In genomic region chr14:45253754-45254300, GRCh38 we compare ENCODE assay signal across 8 cellular contexts. TPM values are rescaled to one million over a fixed set of nuclear protein-coding genes. Genes with fewer than 3 reads are reported as not detected.
DNase-seq lines count a peak whose midpoint lies in the region; ATAC-seq, FAIRE-seq and TF ChIP-seq lines count a peak whose summit lies in the region.

No MANE protein-coding gene starts in this region.

- H3K36me3 ChIP-seq in CD4-positive, CD25-positive, alpha-beta regulatory T cell (ENCODE audit: control insufficient read depth, insufficient read depth, low read length): no peaks in the 10 kb centered on the region
- no peaks in the 10 kb centered on the region for H3K36me3 ChIP-seq in KMS-11 (ENCODE audit: insufficient read depth)
- no peaks in the 10 kb centered on the region for H3K36me3 ChIP-seq in astrocyte (ENCODE audit: insufficient read depth, low read length)
- H3K36me3 ChIP-seq in iPS-20b (ENCODE audit: insufficient read depth, low read depth, low read length): no peaks in the 10 kb centered on the region

- peaks cover 35% of the 10 kb centered on the region for H3K79me2 ChIP-seq in KMS-11 (ENCODE audit: insufficient read depth, low read depth)
- peaks cover 41% of the 10 kb centered on the region for H3K79me2 ChIP-seq in astrocyte (ENCODE audit: insufficient read depth, low read length)

- peaks cover 12 to 14% of the 10 kb centered on the region in 2 experiments for H3K9me3 ChIP-seq in CD4-positive, CD25-positive, alpha-beta regulatory T cell (ENCODE audit: control insufficient read depth in 2 of 2, low read length in 2 of 2)
- H3K9me3 ChIP-seq in astrocyte (ENCODE audit: insufficient read depth, low read depth, low read length): no peaks in the 10 kb centered on the region
- H3K9me3 ChIP-seq in iPS-20b (ENCODE audit: insufficient read depth, low read depth, low read length): peaks cover 10% of the 10 kb centered on the region

- no peak overlapping the region for H3K4me2 ChIP-seq in KMS-11
- H3K4me2 ChIP-seq in astrocyte (ENCODE audit: low read length): peak overlapping the region; percentile 90

- TF ChIP-seq CTCF in KMS-11 (conservative IDR thresholded peaks at IDR 0.05; ENCODE audit: low read depth, low read length) (no peak), astrocyte (IDR thresholded peaks at IDR 0.05; ENCODE audit: insufficient read depth, low read depth, low read length) (no peak)

- H3K9me3 Mint-ChIP-seq in CD4-positive, CD25-positive, alpha-beta regulatory T cell: peaks cover 2 to 23% (median 7%) of the 10 kb centered on the region in 7 donors
- peaks cover 9% of the 10 kb centered on the region for H3K9me3 Mint-ChIP-seq in astrocyte (ENCODE audit: unreplicated experiment)
- H3K9me3 Mint-ChIP-seq in stimulated activated effector memory CD8-positive, alpha-beta T cell treated with anti-CD3 and anti-CD28 coated beads, Interleukin-12 subunit alpha, Interleukin-12 subunit beta, amount 100 ng/mL, for 72 hours: peaks cover 9% of the 10 kb centered on the region

- no peaks in the 10 kb centered on the region for H3K36me3 Mint-ChIP-seq in CD4-positive, CD25-positive, alpha-beta regulatory T cell
- H3K36me3 Mint-ChIP-seq in astrocyte (ENCODE audit: low read depth, unreplicated experiment): peaks cover 2% of the 10 kb centered on the region
- H3K36me3 Mint-ChIP-seq in stimulated activated effector memory CD8-positive, alpha-beta T cell treated with anti-CD3 and anti-CD28 coated beads, Interleukin-12 subunit alpha, Interleukin-12 subunit beta, amount 100 ng/mL, for 72 hours: peaks cover 18% of the 10 kb centered on the region

- peak overlapping the region; percentile 76; the same call in 1 of the 2 replicates for H2AFZ ChIP-seq in KMS-11 (ENCODE audit: low read depth)
- H2AFZ ChIP-seq in astrocyte (ENCODE audit: low read depth, low read length): peak overlapping the region; percentile 94

- H4K20me1 ChIP-seq in KMS-11 (ENCODE audit: insufficient read depth): no peaks in the 10 kb centered on the region
- H4K20me1 ChIP-seq in astrocyte (ENCODE audit: insufficient read depth, low read length): no peaks in the 10 kb centered on the region

- H3K27ac ChIP-seq in CD4-positive, CD25-positive, alpha-beta regulatory T cell (ENCODE audit: insufficient read depth, low read length, poor library complexity, severe bottlenecking): peak overlapping the region; percentile 85
- H3K27ac ChIP-seq in KMS-11 (no peak overlapping the region; the same call in 1 of the 2 replicates), astrocyte (ENCODE audit: low read depth, low read length) (peak overlapping the region; percentile 84), iPS-20b (ENCODE audit: low read length) (peak overlapping the region; percentile 42)

- H3K27me3 ChIP-seq in CD4-positive, CD25-positive, alpha-beta regulatory T cell (ENCODE audit: control insufficient read depth, insufficient read depth, low read length): no peaks in the 10 kb centered on the region
- H3K27me3 ChIP-seq in KMS-11 (ENCODE audit: insufficient read depth, low read depth) (no peaks in the 10 kb centered on the region), astrocyte (ENCODE audit: insufficient read depth, low read length) (no peaks in the 10 kb centered on the region), iPS-20b (ENCODE audit: insufficient read depth, low read length) (no peaks in the 10 kb centered on the region)

- DNase-seq in CD4-positive, CD25-positive, alpha-beta regulatory T cell: peak in 1 of 3 donors; percentile 5
- DNase-seq in astrocyte (ENCODE audit: low read depth) (peak; percentile 39), NCI-H345 (lab: John Stamatoyannopoulos, UW) (no peak), cerebellar cortex (ENCODE audit: low spot score) (no peak)
- DNase-seq in stimulated activated effector memory CD8-positive, alpha-beta T cell treated with anti-CD3 and anti-CD28 coated beads, Interleukin-12 subunit alpha, Interleukin-12 subunit beta, amount 100 ng/mL, for 72 hours (ENCODE audit: low spot score in 2 of 2): no peak

- peak overlapping the region; percentile 94 for H3K4me3 ChIP-seq in CD4-positive, CD25-positive, alpha-beta regulatory T cell (ENCODE audit: low read depth, low read length)
- H3K4me3 ChIP-seq in KMS-11 (IDR thresholded peaks at IDR 0.05; ENCODE audit: insufficient read depth, low read depth, low read length) (no peak overlapping the region), astrocyte (ENCODE audit: insufficient read depth, low read depth, low read length) (peak overlapping the region; percentile 86), iPS-20b (ENCODE audit: low read length) (peak overlapping the region; percentile 95)

- H3K27me3 Mint-ChIP-seq in CD4-positive, CD25-positive, alpha-beta regulatory T cell: peaks cover 15% of the 10 kb centered on the region
- no peaks in the 10 kb centered on the region for H3K27me3 Mint-ChIP-seq in astrocyte (ENCODE audit: low read depth, unreplicated experiment)

- peak overlapping the region; percentile 77 to 97 (median 95) for H3K27ac Mint-ChIP-seq in CD4-positive, CD25-positive, alpha-beta regulatory T cell
- peak overlapping the region; percentile 79 for H3K27ac Mint-ChIP-seq in astrocyte (ENCODE audit: unreplicated experiment)
- H3K27ac Mint-ChIP-seq in stimulated activated effector memory CD8-positive, alpha-beta T cell treated with anti-CD3 and anti-CD28 coated beads, Interleukin-12 subunit alpha, Interleukin-12 subunit beta, amount 100 ng/mL, for 72 hours: peak overlapping the region; percentile 92

- peaks cover 10 to 34% (median 26%) of the 10 kb centered on the region in 4 donors for H3K4me1 Mint-ChIP-seq in CD4-positive, CD25-positive, alpha-beta regulatory T cell
- H3K4me1 Mint-ChIP-seq in astrocyte (ENCODE audit: low read depth, unreplicated experiment): peaks cover 15% of the 10 kb centered on the region
- H3K4me1 Mint-ChIP-seq in stimulated activated effector memory CD8-positive, alpha-beta T cell treated with anti-CD3 and anti-CD28 coated beads, Interleukin-12 subunit alpha, Interleukin-12 subunit beta, amount 100 ng/mL, for 72 hours: peaks cover 16% of the 10 kb centered on the region

- H3K4me1 ChIP-seq in CD4-positive, CD25-positive, alpha-beta regulatory T cell (ENCODE audit: control insufficient read depth, insufficient read depth, low read length, poor library complexity, severe bottlenecking): peaks cover 26% of the 10 kb centered on the region
- H3K4me1 ChIP-seq in KMS-11 (ENCODE audit: low read depth, poor library complexity, severe bottlenecking) (peaks cover 20% of the 10 kb centered on the region), astrocyte (ENCODE audit: insufficient read depth, low read length) (peaks cover 9% of the 10 kb centered on the region), iPS-20b (ENCODE audit: insufficient read depth, low read length) (peaks cover 3% of the 10 kb centered on the region; the same call in 1 of the 2 replicates)

- H3K9ac ChIP-seq in KMS-11: no peak overlapping the region; the same call in 1 of the 2 replicates
- H3K9ac ChIP-seq in astrocyte (ENCODE audit: low read length): peak overlapping the region; percentile 88
- peak overlapping the region; percentile 96; the same call in 1 of the 2 replicates for H3K9ac ChIP-seq in iPS-20b (ENCODE audit: low read depth, low read length)

- no peak for ATAC-seq in CD4-positive, CD25-positive, alpha-beta regulatory T cell (ENCODE audit: low read depth in 2 of 2)
- no peak for ATAC-seq in stimulated activated effector memory CD8-positive, alpha-beta T cell treated with anti-CD3 and anti-CD28 coated beads, Interleukin-12 subunit alpha, Interleukin-12 subunit beta, amount 100 ng/mL, for 72 hours
- ATAC-seq in HG03460 (IDR thresholded peaks at IDR 0.05; ENCODE audit: unreplicated experiment): no peak

- H3K4me3 Mint-ChIP-seq in CD4-positive, CD25-positive, alpha-beta regulatory T cell: peak overlapping the region; percentile 94 to 98 (median 96)
- peak overlapping the region; percentile 94 for H3K4me3 Mint-ChIP-seq in astrocyte (ENCODE audit: unreplicated experiment)
- H3K4me3 Mint-ChIP-seq in stimulated activated effector memory CD8-positive, alpha-beta T cell treated with anti-CD3 and anti-CD28 coated beads, Interleukin-12 subunit alpha, Interleukin-12 subunit beta, amount 100 ng/mL, for 72 hours: peak overlapping the region; percentile 83

- FAIRE-seq in astrocyte (lab: Jason Lieb, UNC): no peak

RNA-seq across cellular contexts. Expression of gene MIS18BP1, which starts 0.8 kb away (rescaled TPM):
- total RNA-seq in CD4-positive, CD25-positive, alpha-beta regulatory T cell: 34.8 TPM
- polyA plus RNA-seq in CD4-positive, CD25-positive, alpha-beta regulatory T cell: 10 to 100 TPM; 16.2 to 25.2 (median 20.6) TPM
- 7.0 and 9.8 TPM in 2 replicates for total RNA-seq in astrocyte
